1 cellular context compared by ENCODE assay signal in genomic region chr20:62389601-62390087, GRCh38.
TF ChIP-seq lines count a peak whose summit lies in the region.

No MANE protein-coding gene starts in this region.

TF ChIP-seq in GM12878, 131 proteins besides CTCF, POLR2A, EP300 and RAD21:
- TF ChIP-seq ZNF207 (IDR thresholded peaks at IDR 0.05; ENCODE audit: borderline replicate concordance) (no peak), ATF7 (IDR thresholded peaks at IDR 0.05; ENCODE audit: low read depth) (no peak)
